ENCODE assay signal across 8 cellular contexts in genomic region chr7:105269397-105269796, GRCh38.
A peak's percentile ranks its signal among the peaks of the same experiment; 100 is the strongest.
DNase-seq lines count a peak whose midpoint lies in the region; TF ChIP-seq lines count a peak whose summit lies in the region.

No MANE protein-coding gene starts in this region.

- peaks cover 2% of the 10 kb centered on the region for H4K20me1 ChIP-seq in fibroblast of lung (ENCODE audit: control insufficient read depth, extremely low read depth, insufficient read depth, low read length)

- peak overlapping the region; percentile 90 for H3K27ac ChIP-seq in SK-N-MC
- H3K27ac ChIP-seq in fibroblast of lung (ENCODE audit: insufficient read depth, low read length): peak overlapping the region; percentile 42

- H3K79me2 ChIP-seq in fibroblast of lung (ENCODE audit: control insufficient read depth, insufficient read depth, low read length): peaks cover 17% of the 10 kb centered on the region

- DNase-seq in GM03348 (ENCODE audit: low spot score): peak; percentile 22
- DNase-seq in HFF-Myc (ENCODE audit: extremely low read depth, low read depth): no peak
- DNase-seq in SK-N-MC (ENCODE audit: low read depth, low spot score): no peak
- DNase-seq in fibroblast of lung (ENCODE audit: low read depth in 2 of 2): no peak
- DNase-seq in pons (ENCODE audit: low spot score): peak; percentile 74
- DNase-seq in NOMO-1 (lab: John Stamatoyannopoulos, UW; ENCODE audit: unreplicated experiment in 2 of 2): no peak
- DNase-seq in GM19238 (ENCODE audit: insufficient read length, low spot score): no peak
- no peak for DNase-seq in HT-29 (ENCODE audit: low spot score)

- H3K9me3 ChIP-seq in SK-N-MC (ENCODE audit: low read depth, low read length): no peaks in the 10 kb centered on the region
- no peaks in the 10 kb centered on the region for H3K9me3 ChIP-seq in fibroblast of lung (ENCODE audit: control insufficient read depth, insufficient read depth, low read depth, low read length)

- no peaks in the 10 kb centered on the region for H3K36me3 ChIP-seq in SK-N-MC (ENCODE audit: insufficient read depth, low read length)
- no peaks in the 10 kb centered on the region for H3K36me3 ChIP-seq in fibroblast of lung (ENCODE audit: control insufficient read depth, insufficient read depth, low read length)

- H3K4me3 ChIP-seq in HFF-Myc (replicated peaks; ENCODE audit: low read depth, low read length): peak overlapping the region; percentile 29
- peak overlapping the region; percentile 93 for H3K4me3 ChIP-seq in SK-N-MC
- H3K4me3 ChIP-seq in fibroblast of lung (replicated peaks in 1 of 4; ENCODE audit: control extremely low read depth in 1 of 4, insufficient read depth in 1 of 4, low read depth in 3 of 4, low read length in 4 of 4): peak overlapping the region; percentile 24 to 75 (median 54)

- peaks cover 2% of the 10 kb centered on the region for H3K4me1 ChIP-seq in fibroblast of lung (ENCODE audit: control insufficient read depth, extremely low read depth, insufficient read depth, low read length)

- TF ChIP-seq CTCF in HFF-Myc (IDR thresholded peaks at IDR 0.05; ENCODE audit: low read depth, low read length, missing control alignments) (no peak), fibroblast of lung (conservative IDR thresholded peaks at IDR 0.05 in 1 of 2, IDR thresholded peaks at IDR 0.05 in 1 of 2; ENCODE audit: low read depth in 1 of 2, low read length in 2 of 2) (no peak)

- peak overlapping the region; percentile 82 for H3K9ac ChIP-seq in SK-N-MC (ENCODE audit: insufficient read length)
- H3K9ac ChIP-seq in fibroblast of lung (ENCODE audit: insufficient read depth, low read length): no peak overlapping the region

- no peaks in the 10 kb centered on the region for H3K27me3 ChIP-seq in fibroblast of lung (ENCODE audit: control insufficient read depth, insufficient read depth, low read length)

- no peak overlapping the region for H2AFZ ChIP-seq in fibroblast of lung (ENCODE audit: low read length)

- H3K4me2 ChIP-seq in fibroblast of lung (ENCODE audit: extremely low read depth, insufficient read depth, low read length): peak overlapping the region; percentile 67

Comparison
In these comparisons a context has a peak if more than half of its experiments do, and no peak if none do; other contexts are left out.
1. DNase-seq: peak in GM03348 (single experiment) and pons (single experiment); none in HFF-Myc (single experiment), SK-N-MC (single experiment), fibroblast of lung (0 of 2), NOMO-1 (0 of 2), GM19238 (single experiment) and HT-29 (single experiment).
2. H3K4me3 ChIP-seq: peak in every context shown above with its lines; median percentile 93 in SK-N-MC; 54 in fibroblast of lung; 29 in HFF-Myc.